In genomic region chr5:54884195-54884536, GRCh38 we compare ENCODE assay signal across 1 cellular context.
TF ChIP-seq lines count a peak whose summit lies in the region.

No MANE protein-coding gene starts in this region.

TF ChIP-seq in H1, 55 proteins besides CTCF, POLR2A, EP300 and RAD21 (continued from another document):
- TF ChIP-seq POLR2AphosphoS5 (IDR thresholded peaks at IDR 0.05; ENCODE audit: low read depth, low read length) (no peak), PHF8 (conservative IDR thresholded peaks at IDR 0.05; ENCODE audit: low read depth, low read length) (no peak; the same call in 1 of the 2 replicates), SP4 (IDR thresholded peaks at IDR 0.05; ENCODE audit: low read length) (no peak), ASH2L (IDR thresholded peaks at IDR 0.05; ENCODE audit: low read length) (no peak), CEBPB (IDR thresholded peaks at IDR 0.05; ENCODE audit: low read depth, low read length) (no peak), GABPA (IDR thresholded peaks at IDR 0.05; ENCODE audit: borderline replicate concordance, insufficient read depth, low read length) (no peak), KDM4A (IDR thresholded peaks at IDR 0.05; ENCODE audit: low read depth, low read length, severe bottlenecking) (peak; percentile 66), NANOG (IDR thresholded peaks at IDR 0.05; ENCODE audit: insufficient read depth, low read depth, low read length, poor library complexity, severe bottlenecking) (no peak), SP2 (IDR thresholded peaks at IDR 0.05; ENCODE audit: low read length) (no peak), BACH1 (IDR thresholded peaks at IDR 0.05; ENCODE audit: low read length) (no peak), NRF1 (IDR thresholded peaks at IDR 0.05; ENCODE audit: low read depth, low read length) (no peak), HDAC2 (IDR thresholded peaks at IDR 0.05; ENCODE audit: borderline replicate concordance in 1 of 2, low read depth in 2 of 2, low read length in 2 of 2) (no peak), TBP (IDR thresholded peaks at IDR 0.05; ENCODE audit: low read depth, low read length) (no peak), MAX (IDR thresholded peaks at IDR 0.05) (0 out of 2 replicates have a peak, but pooled peaks have one; percentile 9), SP1 (IDR thresholded peaks at IDR 0.05; ENCODE audit: low read depth, low read length) (no peak), ATF3 (IDR thresholded peaks at IDR 0.05; ENCODE audit: insufficient read depth, low read depth, low read length) (no peak), CTBP2 (IDR thresholded peaks at IDR 0.05; ENCODE audit: borderline replicate concordance, insufficient read depth, insufficient read length, low read length) (no peak), SIRT6 (IDR thresholded peaks at IDR 0.05; ENCODE audit: low read length) (no peak), JUND (IDR thresholded peaks at IDR 0.05; ENCODE audit: low read length) (no peak), RNF2 (IDR thresholded peaks at IDR 0.05; ENCODE audit: borderline replicate concordance, low read depth, low read length, missing control alignments, poor library complexity, severe bottlenecking) (no peak), CBX8 (IDR thresholded peaks at IDR 0.05; ENCODE audit: borderline replicate concordance, low read depth, low read length) (no peak), BRCA1 (IDR thresholded peaks at IDR 0.05; ENCODE audit: low read depth, low read length) (no peak), RBBP5 (IDR thresholded peaks at IDR 0.05; ENCODE audit: borderline replicate concordance, low read depth, low read length) (no peak), CREB1 (IDR thresholded peaks at IDR 0.05) (no peak), CHD2 (IDR thresholded peaks at IDR 0.05; ENCODE audit: low read length) (no peak), SRF (IDR thresholded peaks at IDR 0.05; ENCODE audit: low read depth, low read length) (no peak), FOSL1 (IDR thresholded peaks at IDR 0.05; ENCODE audit: insufficient read depth, low read depth, low read length) (no peak), EZH2 (IDR thresholded peaks at IDR 0.05; ENCODE audit: low read depth, low read length, severe bottlenecking) (peak; percentile 22), E2F6 (IDR thresholded peaks at IDR 0.05) (peak; percentile 38; the same call in 1 of the 2 replicates), CHD7 (IDR thresholded peaks at IDR 0.05; ENCODE audit: insufficient replicate concordance, low read length) (no peak)
